8 cellular contexts compared by ENCODE assay signal in the genomic region with DNA sequence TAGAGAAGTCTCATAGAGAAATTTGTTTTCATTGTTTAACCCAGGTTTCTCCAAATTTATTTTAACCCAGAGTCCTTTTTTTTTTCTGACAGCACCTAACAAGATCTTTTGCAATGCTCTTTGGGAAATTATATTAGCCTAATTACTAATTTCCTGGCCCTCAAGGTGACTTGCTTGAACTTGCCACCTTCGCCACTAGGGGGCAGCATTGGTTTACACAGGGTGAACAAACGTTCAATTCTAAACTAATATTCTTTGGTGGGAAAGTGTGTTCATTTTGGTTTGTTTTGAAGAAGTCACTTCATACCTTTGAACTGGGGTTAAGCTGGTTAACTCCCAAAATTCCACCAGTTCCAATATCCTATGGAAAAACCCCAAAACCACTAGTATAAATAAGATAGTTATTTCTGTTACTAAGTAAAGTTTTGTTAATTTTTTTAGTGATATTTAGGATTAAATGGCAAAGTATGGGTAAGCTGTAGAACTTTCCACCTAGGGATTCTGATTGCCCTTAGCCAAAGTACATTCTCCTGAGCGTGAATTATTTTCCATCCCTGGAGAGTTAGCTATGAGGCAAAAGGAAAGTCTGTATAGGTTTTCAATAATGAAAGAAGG. TPM values are rescaled to one million over a fixed set of nuclear protein-coding genes. Genes with fewer than 3 reads are reported as not detected.
DNase-seq lines count a peak whose midpoint lies in the region; ATAC-seq and TF ChIP-seq lines count a peak whose summit lies in the region.

No MANE protein-coding gene starts in this region.

- H3K9ac ChIP-seq in Loucy (ENCODE audit: low read depth, low read length, poor library complexity, severe bottlenecking), result no peak overlapping the region

- no peaks in the 10 kb centered on the region for H3K79me2 ChIP-seq in Loucy (ENCODE audit: insufficient read depth, low read length)

- no peaks in the 10 kb centered on the region for H3K9me3 ChIP-seq in Loucy (ENCODE audit: insufficient read depth, low read depth, low read length)
- H3K9me3 ChIP-seq in prostate gland, result no peaks in the 10 kb centered on the region
- no peaks in the 10 kb centered on the region for H3K9me3 ChIP-seq in vagina

- H3K4me3 Mint-ChIP-seq in activated naive CD4-positive, alpha-beta T cell treated with anti-CD3 and anti-CD28 coated beads for 36 hours, result no peak overlapping the region

- peak; percentile 60 for ATAC-seq in GM19023 (IDR thresholded peaks at IDR 0.05; ENCODE audit: unreplicated experiment)
- no peak for ATAC-seq in Right ventricle myocardium inferior

- peak overlapping the region; percentile 22; the same call in 1 of the 2 replicates for H2AFZ ChIP-seq in Loucy (ENCODE audit: low read length)

- no peaks in the 10 kb centered on the region for H3K27me3 Mint-ChIP-seq in activated naive CD4-positive, alpha-beta T cell treated with anti-CD3 and anti-CD28 coated beads for 36 hours (ENCODE audit: low read depth)

- H3K27ac ChIP-seq in prostate gland (no peak overlapping the region), vagina (no peak overlapping the region)

- H3K4me2 ChIP-seq in Loucy (ENCODE audit: low read depth, low read length, poor library complexity, severe bottlenecking), result no peak overlapping the region

- no peaks in the 10 kb centered on the region for H3K4me1 Mint-ChIP-seq in activated naive CD4-positive, alpha-beta T cell treated with anti-CD3 and anti-CD28 coated beads for 36 hours (ENCODE audit: low read depth)

- no peaks in the 10 kb centered on the region for H3K27me3 ChIP-seq in Loucy (ENCODE audit: insufficient read depth, low read length, poor library complexity, severe bottlenecking)
- H3K27me3 ChIP-seq in prostate gland (replicated peaks; ENCODE audit: insufficient read depth), result no peaks in the 10 kb centered on the region
- no peaks in the 10 kb centered on the region for H3K27me3 ChIP-seq in vagina

- CTCF ChIA-PET in activated naive CD4-positive, alpha-beta T cell treated with anti-CD3 and anti-CD28 coated beads for 36 hours (lab: Charles Lee), result interaction anchor here (0.6 to 1.9 kb wide), 15 partner anchors 10 to 1462 kb away, joined by 3 to 11 read pairs (median 3); no protein-coding TSS in a partner anchor

- 23% methylated on average over 3 of the region's 3 CpGs for WGBS in prostate gland

- no peaks in the 10 kb centered on the region for H3K36me3 Mint-ChIP-seq in activated naive CD4-positive, alpha-beta T cell treated with anti-CD3 and anti-CD28 coated beads for 36 hours (ENCODE audit: low read depth)

- H3K4me3 ChIP-seq in AG09309 (ENCODE audit: control insufficient read depth, low read depth, low read length) (no peak overlapping the region), Loucy (ENCODE audit: low read length, poor library complexity, severe bottlenecking) (no peak overlapping the region), prostate gland (no peak overlapping the region), vagina (no peak overlapping the region)

- no peaks in the 10 kb centered on the region for H3K9me3 Mint-ChIP-seq in activated naive CD4-positive, alpha-beta T cell treated with anti-CD3 and anti-CD28 coated beads for 36 hours

- intact Hi-C loops in activated naive CD4-positive, alpha-beta T cell treated with anti-CD3 and anti-CD28 coated beads for 36 hours (cut with micrococcal nuclease), result loop anchor here (1.0 to 10.0 kb wide), 2 partner anchors 327 to 1937 kb away; no protein-coding TSS in a partner anchor
- intact Hi-C loops in Right ventricle myocardium inferior (cut with DNase I) (loop anchor here (5.0 kb wide), 2 partner anchors 224 to 324 kb away; no protein-coding TSS in a partner anchor), prostate gland (cut with DNase I) (loop anchor here (2.0 kb wide), 1 partner anchor 467 kb away; no protein-coding TSS in a partner anchor), vagina (cut with DNase I) (no loop called here)

- H3K4me1 ChIP-seq in Loucy (ENCODE audit: insufficient read depth, low read length, poor library complexity, severe bottlenecking) (no peaks in the 10 kb centered on the region), prostate gland (replicated peaks) (no peaks in the 10 kb centered on the region), vagina (no peaks in the 10 kb centered on the region)

- H4K20me1 ChIP-seq in Loucy (ENCODE audit: insufficient read depth, low read length, poor library complexity, severe bottlenecking), result no peaks in the 10 kb centered on the region

- TF ChIP-seq POLR2A in prostate gland (IDR thresholded peaks at IDR 0.05) (no peak), vagina (IDR thresholded peaks at IDR 0.05) (no peak)

- H3K27ac Mint-ChIP-seq in activated naive CD4-positive, alpha-beta T cell treated with anti-CD3 and anti-CD28 coated beads for 36 hours, result no peak overlapping the region

- no peaks in the 10 kb centered on the region for H3K9me2 ChIP-seq in Loucy (replicated peaks; ENCODE audit: low read depth, low read length)

- in situ Hi-C loops in SK-MEL-5 (cut with HindIII; ENCODE audit: low pct_unique_long_range_greater_than_20kb, low sequenced_read_pairs), result no loop called here

- H3K36me3 ChIP-seq in Loucy (ENCODE audit: insufficient read depth, low read length) (no peaks in the 10 kb centered on the region), prostate gland (no peaks in the 10 kb centered on the region), vagina (no peaks in the 10 kb centered on the region)

- no peaks in the 10 kb centered on the region for H3F3A ChIP-seq in Loucy (ENCODE audit: low read depth)

- DNase-seq in AG09309 (ENCODE audit: low read depth), result peak; percentile 33
- DNase-seq in SK-MEL-5 (ENCODE audit: low read depth, low spot score), result peak; percentile 73
- DNase-seq in activated naive CD4-positive, alpha-beta T cell treated with anti-CD3 and anti-CD28 coated beads for 36 hours, result peak; percentile 89
- DNase-seq in Right ventricle myocardium inferior (ENCODE audit: missing footprints), result peak; percentile 81
- DNase-seq in prostate gland (ENCODE audit: low spot score), result peak; percentile 61
- no peak for DNase-seq in vagina (ENCODE audit: extremely low spot score in 2 of 2)

- peak; percentile 89 for TF ChIP-seq CTCF in AG09309 (IDR thresholded peaks at IDR 0.05; ENCODE audit: control insufficient read depth, insufficient read depth, low read depth, low read length, missing control alignments)
- TF ChIP-seq CTCF in Loucy (conservative IDR thresholded peaks at IDR 0.05; ENCODE audit: low read length), result peak; percentile 94
- peak; percentile 73 to 94 (median 82) for TF ChIP-seq CTCF in prostate gland (IDR thresholded peaks at IDR 0.05)
- TF ChIP-seq CTCF in vagina (IDR thresholded peaks at IDR 0.05), result peak; percentile 64 to 82 (median 76)

RNA-seq across cellular contexts. Expression of gene CCDC190, which starts 13.0 kb away (rescaled TPM):
- total RNA-seq in SK-MEL-5 (2014; rRNA removed; shearing (Covaris generic)), result not detected in 2 replicates
- not detected in 2 replicates for polyA plus RNA-seq in SK-MEL-5 (2015; cell fraction: cytosol; rRNA removed)
- not detected in 2 replicates for polyA plus RNA-seq in SK-MEL-5 (2015; cell fraction: nucleus; rRNA removed)
- not detected for total RNA-seq in activated naive CD4-positive, alpha-beta T cell treated with anti-CD3 and anti-CD28 coated beads for 36 hours
- total RNA-seq in Right ventricle myocardium inferior (0.35 TPM), prostate gland (under 1 TPM in 1 of 2 donors, not detected in 1; 0.14 TPM), vagina (not detected)

RNA-seq across cellular contexts. Expression of gene HSD17B7, which starts 57.4 kb away (rescaled TPM):
- total RNA-seq in SK-MEL-5 (2014; rRNA removed; shearing (Covaris generic)), result 29.6 and 34.1 TPM in 2 replicates
- polyA plus RNA-seq in SK-MEL-5 (2015; cell fraction: cytosol; rRNA removed), result 9.7 and 13.9 TPM in 2 replicates
- polyA plus RNA-seq in SK-MEL-5 (2015; cell fraction: nucleus; rRNA removed), result 15.7 and 30.1 TPM in 2 replicates
- total RNA-seq in activated naive CD4-positive, alpha-beta T cell treated with anti-CD3 and anti-CD28 coated beads for 36 hours, result 10 to 100 TPM; 32.7 to 38.7 TPM
- total RNA-seq in Right ventricle myocardium inferior (4.2 TPM), prostate gland (10 to 100 TPM; 14.1 to 14.7 TPM), vagina (18.9 TPM)

Comparison
In these comparisons a context has a peak if more than half of its experiments do, and no peak if none do; other contexts are left out.
1. DNase-seq: peak in AG09309 (single experiment), SK-MEL-5 (single experiment), activated naive CD4-positive, alpha-beta T cell treated with anti-CD3 and anti-CD28 coated beads for 36 hours (single experiment), Right ventricle myocardium inferior (single experiment) and prostate gland (single experiment); none in vagina (0 of 2).
2. Peak in every context shown above with its lines, with median percentiles within 50 percentile points of each other: CTCF ChIP-seq.